In genomic region chr5:157365732-157366131, GRCh38 we compare ENCODE assay signal across 17 cellular contexts.
DNase-seq lines count a peak whose midpoint lies in the region; ATAC-seq, FAIRE-seq and TF ChIP-seq lines count a peak whose summit lies in the region.
"Had no signal": no experiment of that assay in that cellular context is flagged by ENCODE, and none has a peak within 500 bp of the region (broad histone marks: within the 10 kb centered on the region; RNA-seq: fewer than 3 reads in every experiment).

No MANE protein-coding gene starts in this region.

- RAD21 ChIA-PET in GM12878 (lab: Charles Lee; ENCODE audit: unreplicated experiment), result no interaction called here

- POLR2A ChIA-PET in CD4-positive, alpha-beta T cell (lab: Charles Lee), result no interaction called here
- POLR2A ChIA-PET in GM12878 (lab: Charles Lee), result no interaction called here

- H4K20me1 ChIP-seq in GM23248 (ENCODE audit: insufficient read depth) (no peaks in the 10 kb centered on the region), GM12878 (ENCODE audit: control insufficient read depth, insufficient read depth) (no peaks in the 10 kb centered on the region)

- no peaks in the 10 kb centered on the region for H3K9me2 ChIP-seq in GM23248 (ENCODE audit: insufficient read depth)

- in situ Hi-C loops in GM23248 (cut with MboI) (loop anchor here (10.0 kb wide), 1 partner anchor 109 kb away; no protein-coding TSS in a partner anchor), GM12878 (cut with MboI) (no loop called here)

- H3K4me2 ChIP-seq in GM23248 (ENCODE audit: unreplicated experiment) (peak overlapping the region; percentile 11), GM12878 (ENCODE audit: control insufficient read depth, insufficient read depth) (no peak overlapping the region)

- H3K9ac ChIP-seq in GM23248, result no peak overlapping the region
- H3K9ac ChIP-seq in GM12878 (ENCODE audit: control insufficient read depth, insufficient read depth, low read length), result no peak overlapping the region
- no peak overlapping the region for H3K9ac ChIP-seq in rectal smooth muscle tissue (ENCODE audit: low read length)

- H3F3A ChIP-seq in GM23248 (ENCODE audit: insufficient read depth), result no peaks in the 10 kb centered on the region

- H2AFZ ChIP-seq in GM23248, result no peak overlapping the region
- H2AFZ ChIP-seq in GM12878 (ENCODE audit: control insufficient read depth, low read depth, low read length), result no peak overlapping the region

- H3K4me3 Mint-ChIP-seq in CD4-positive, alpha-beta T cell, result no peak overlapping the region
- H3K4me3 Mint-ChIP-seq: CD14-positive monocyte, HFFc6, IgD-negative memory B cell had no signal

- SMC1A ChIA-PET in GM12878 (lab: Charles Lee; ENCODE audit: uncharacterized antibody, unreplicated experiment), result no interaction called here

- H3K9me3 Mint-ChIP-seq in CD4-positive, alpha-beta T cell, result no peaks in the 10 kb centered on the region
- H3K9me3 Mint-ChIP-seq: CD14-positive monocyte, HFFc6, IgD-negative memory B cell had no signal

- no peaks in the 10 kb centered on the region for H3K27me3 Mint-ChIP-seq in CD4-positive, alpha-beta T cell
- H3K27me3 Mint-ChIP-seq: IgD-negative memory B cell had no signal

- DNase-seq in CD4-positive, alpha-beta T cell, result no peak
- peak; percentile 61 for DNase-seq in GM23248
- DNase-seq in GM12878 (ENCODE audit: low read depth, low spot score), result no peak
- DNase-seq in activated CD4-positive, alpha-beta T cell treated with anti-CD3 and anti-CD28 coated beads, Interleukin-2, amount 50 U/mL, for 4 hours, result no peak
- DNase-seq in Kasumi-1 (lab: John Stamatoyannopoulos, UW), result no peak
- DNase-seq: Calu3, DMS53, HFFc6, NCI-H1105, NCI-H1694, NCI-H2227 treated with DMSO at 0.1 percent for 48 hours, NCI-H524 had no signal

- H3K36me3 Mint-ChIP-seq in CD4-positive, alpha-beta T cell (ENCODE audit: low read depth), result peaks cover 94% of the 10 kb centered on the region

- BruUV-seq in GM12878 (replicated peaks; lab: Mats Ljungman, UMichigan), result no TSS peak

- H3K36me3 ChIP-seq in GM23248 (ENCODE audit: low read depth) (no peaks in the 10 kb centered on the region), GM12878 (ENCODE audit: control insufficient read depth in 2 of 2, insufficient read depth in 2 of 2, low read length in 1 of 2) (peaks cover 8 to 30% of the 10 kb centered on the region in 2 experiments), rectal smooth muscle tissue (ENCODE audit: control insufficient read depth, insufficient read depth, low read length) (peaks cover 10% of the 10 kb centered on the region)

- H3K27ac ChIP-seq in CD4-positive, alpha-beta T cell (ENCODE audit: low read depth, low read length), result no peak overlapping the region
- H3K27ac ChIP-seq in GM23248 (no peak overlapping the region), GM12878 (ENCODE audit: control insufficient read depth, insufficient read depth) (no peak overlapping the region), rectal smooth muscle tissue (ENCODE audit: low read depth, low read length) (peak overlapping the region; percentile 91)

- H3K79me2 ChIP-seq in GM23248 (ENCODE audit: insufficient read depth) (no peaks in the 10 kb centered on the region), GM12878 (ENCODE audit: control insufficient read depth, insufficient read depth, low read length) (no peaks in the 10 kb centered on the region)

- H3K9me3 ChIP-seq in CD4-positive, alpha-beta T cell (ENCODE audit: control insufficient read depth, low read length), result no peaks in the 10 kb centered on the region
- H3K9me3 ChIP-seq in GM23248 (ENCODE audit: low read depth), result no peaks in the 10 kb centered on the region
- H3K9me3 ChIP-seq in GM12878 (replicated peaks; ENCODE audit: control insufficient read depth, insufficient read depth, low read length), result no peaks in the 10 kb centered on the region

- peak; percentile 18 for FAIRE-seq in GM12878 (lab: Jason Lieb, UNC)
- FAIRE-seq: H1 had no signal

- 34 to 38% methylated on average over 2 of the region's 2 CpGs for WGBS in GM23248 (ENCODE audit: low coverage in 1 of 2, low lambda C conversion rate in 2 of 2, missing lambda C conversion rate in 2 of 2), 2 experiments
- WGBS in GM12878 (ENCODE audit: insufficient coverage, insufficient replicate concordance, low lambda C conversion rate, missing lambda C conversion rate), result 98% methylated on average over 2 of the region's 2 CpGs

- CTCF ChIA-PET in CD4-positive, alpha-beta T cell (lab: Charles Lee), result interaction anchor here (0.6 kb wide), 1 partner anchor 88 kb away, joined by 3 read pairs; no protein-coding TSS in a partner anchor
- CTCF ChIA-PET in GM12878 (lab: Yijun Ruan, JAX), result no interaction called here

- H3K27me3 ChIP-seq in CD4-positive, alpha-beta T cell (ENCODE audit: control insufficient read depth, insufficient read depth, low read length), result no peaks in the 10 kb centered on the region
- H3K27me3 ChIP-seq in GM23248 (replicated peaks; ENCODE audit: insufficient read depth) (no peaks in the 10 kb centered on the region), GM12878 (replicated peaks in 1 of 2; ENCODE audit: control insufficient read depth in 2 of 2, insufficient read depth in 2 of 2, low read length in 1 of 2) (no peaks in the 10 kb centered on the region), rectal smooth muscle tissue (ENCODE audit: control insufficient read depth, insufficient read depth, low read length) (no peaks in the 10 kb centered on the region)

- no peak for TF ChIP-seq POLR2A in GM12878 (IDR thresholded peaks at IDR 0.05; ENCODE audit: low read depth, low read length)

- peaks cover 17% of the 10 kb centered on the region for H3K4me1 Mint-ChIP-seq in CD4-positive, alpha-beta T cell (ENCODE audit: low read depth)

- H3K27ac Mint-ChIP-seq in CD4-positive, alpha-beta T cell, result peak overlapping the region; percentile 55
- H3K27ac Mint-ChIP-seq: CD14-positive monocyte, HFFc6 had no signal

- no peak for TF ChIP-seq RAD21 in GM12878 (IDR thresholded peaks at IDR 0.05; ENCODE audit: insufficient read depth, low read depth, low read length)

- TF ChIP-seq EP300 in GM12878 (IDR thresholded peaks at IDR 0.05; ENCODE audit: borderline replicate concordance in 1 of 2, control insufficient read depth in 1 of 2, low read depth in 2 of 2, low read length in 2 of 2), result no peak

- H3K4me1 ChIP-seq in GM23248 (ENCODE audit: insufficient read depth) (peaks cover 14% of the 10 kb centered on the region), GM12878 (ENCODE audit: control insufficient read depth, insufficient read depth, low read length) (no peaks in the 10 kb centered on the region), rectal smooth muscle tissue (ENCODE audit: control insufficient read depth, insufficient read depth, low read length) (peaks cover 28% of the 10 kb centered on the region)

- no peak overlapping the region for H3K4me3 ChIP-seq in GM23248
- H3K4me3 ChIP-seq in GM12878, result no peak overlapping the region
- H3K4me3 ChIP-seq in rectal smooth muscle tissue (ENCODE audit: low read length), result no peak overlapping the region

- intact Hi-C loops in CD4-positive, alpha-beta T cell (cut with DNase I, micrococcal nuclease), result loop anchor here (2.0 to 5.0 kb wide), 2 partner anchors 33 to 353 kb away; no protein-coding TSS in a partner anchor
- intact Hi-C loops in GM12878 (cut with micrococcal nuclease; ENCODE audit: unreplicated experiment), result no loop called here

- TF ChIP-seq CTCF in CD4-positive, alpha-beta T cell (IDR thresholded peaks at IDR 0.05), result no peak
- no peak for TF ChIP-seq CTCF in GM12878 (IDR thresholded peaks at IDR 0.05 in 2 of 3, conservative IDR thresholded peaks at IDR 0.05 in 1 of 3; ENCODE audit: control insufficient read depth in 2 of 3, extremely low read depth in 1 of 3, insufficient read depth in 1 of 3, low read depth in 3 of 3, low read length in 3 of 3)

- ATAC-seq in CD4-positive, alpha-beta T cell (ENCODE audit: poor library complexity), result no peak
- ATAC-seq in GM12878, result no peak
- no peak for ATAC-seq in HG02938 (IDR thresholded peaks at IDR 0.05; ENCODE audit: unreplicated experiment)

TF ChIP-seq in GM12878, 131 proteins besides CTCF, POLR2A, EP300 and RAD21 (continues in another document):
- TF ChIP-seq PML (IDR thresholded peaks at IDR 0.05; ENCODE audit: low read length) (no peak), ETV6 (conservative IDR thresholded peaks at IDR 0.05 in 1 of 2, IDR thresholded peaks at IDR 0.05 in 1 of 2; ENCODE audit: borderline replicate concordance in 1 of 2, low read depth in 1 of 2) (no peak), TARDBP (IDR thresholded peaks at IDR 0.05; ENCODE audit: borderline replicate concordance) (no peak), SIN3A (IDR thresholded peaks at IDR 0.05; ENCODE audit: low read depth, low read length) (no peak), ASH2L (IDR thresholded peaks at IDR 0.05; ENCODE audit: borderline replicate concordance, low read depth) (no peak), SUZ12 (IDR thresholded peaks at IDR 0.05; ENCODE audit: unreplicated experiment) (no peak), ATF3 (IDR thresholded peaks at IDR 0.05; ENCODE audit: borderline replicate concordance, extremely low read depth, low read depth, low read length) (no peak)
- TF ChIP-seq, protein P1, sequence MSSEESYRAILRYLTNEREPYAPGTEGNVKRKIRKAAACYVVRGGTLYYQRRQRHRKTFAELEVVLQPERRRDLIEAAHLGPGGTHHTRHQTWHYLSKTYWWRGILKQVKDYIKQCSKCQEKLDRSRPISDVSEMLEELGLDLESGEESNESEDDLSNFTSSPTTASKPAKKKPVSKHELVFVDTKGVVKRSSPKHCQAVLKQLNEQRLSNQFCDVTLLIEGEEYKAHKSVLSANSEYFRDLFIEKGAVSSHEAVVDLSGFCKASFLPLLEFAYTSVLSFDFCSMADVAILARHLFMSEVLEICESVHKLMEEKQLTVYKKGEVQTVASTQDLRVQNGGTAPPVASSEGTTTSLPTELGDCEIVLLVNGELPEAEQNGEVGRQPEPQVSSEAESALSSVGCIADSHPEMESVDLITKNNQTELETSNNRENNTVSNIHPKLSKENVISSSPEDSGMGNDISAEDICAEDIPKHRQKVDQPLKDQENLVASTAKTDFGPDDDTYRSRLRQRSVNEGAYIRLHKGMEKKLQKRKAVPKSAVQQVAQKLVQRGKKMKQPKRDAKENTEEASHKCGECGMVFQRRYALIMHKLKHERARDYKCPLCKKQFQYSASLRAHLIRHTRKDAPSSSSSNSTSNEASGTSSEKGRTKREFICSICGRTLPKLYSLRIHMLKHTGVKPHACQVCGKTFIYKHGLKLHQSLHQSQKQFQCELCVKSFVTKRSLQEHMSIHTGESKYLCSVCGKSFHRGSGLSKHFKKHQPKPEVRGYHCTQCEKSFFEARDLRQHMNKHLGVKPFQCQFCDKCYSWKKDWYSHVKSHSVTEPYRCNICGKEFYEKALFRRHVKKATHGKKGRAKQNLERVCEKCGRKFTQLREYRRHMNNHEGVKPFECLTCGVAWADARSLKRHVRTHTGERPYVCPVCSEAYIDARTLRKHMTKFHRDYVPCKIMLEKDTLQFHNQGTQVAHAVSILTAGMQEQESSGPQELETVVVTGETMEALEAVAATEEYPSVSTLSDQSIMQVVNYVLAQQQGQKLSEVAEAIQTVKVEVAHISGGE (CRISPR knock-in tag; IDR thresholded peaks at IDR 0.05), result no peak
